ENCODE assay signal across 21 cellular contexts in genomic region chr21:34152500-34152899, GRCh38.
"Had no signal": no experiment of that assay in that cellular context is flagged by ENCODE, and none has a peak within 500 bp of the region (broad histone marks: within the 10 kb centered on the region; RNA-seq: fewer than 3 reads in every experiment).

No MANE protein-coding gene starts in this region.

- H3K9me3 ChIP-seq: gastroesophageal sphincter, heart left ventricle, left lung, prostate gland, right atrium auricular region, suprapubic skin had no signal

- DNase-seq: activated CD4-positive, alpha-beta T cell treated with anti-CD3 and anti-CD28 coated beads for 4 hours; activated CD8-positive, alpha-beta memory T cell treated with anti-CD3 and anti-CD28 coated beads for 24 hours; activated effector memory CD4-positive, alpha-beta T cell treated with anti-CD3 and anti-CD28 coated beads, Interleukin-2, amount 50 U/mL, for 16 hours; effector CD4-positive, alpha-beta T cell; heart left ventricle; kidney; left lung; stimulated activated CD4-positive, alpha-beta T cell treated with anti-CD3 and anti-CD28 coated beads, Interleukin-12 subunit alpha, Interleukin-12 subunit beta, amount 100 ng/mL, for 4 hours; stimulated activated CD4-positive, alpha-beta T cell treated with anti-CD3 and anti-CD28 coated beads, Interleukin-1b, Interleukin-23, amount 100 ng/mL, for 48 hours; stimulated activated CD8-positive, alpha-beta memory T cell treated with anti-CD3 and anti-CD28 coated beads, Interleukin-4, amount 100 ng/mL, for 48 hours; stimulated activated naive CD4-positive, alpha-beta T cell treated with Interleukin-2 at 50 U/mL for 16 hours had no signal

- H3K36me3 ChIP-seq: gastroesophageal sphincter, left lung, neural progenitor cell, prostate gland, right atrium auricular region, suprapubic skin had no signal

- H3K4me1 ChIP-seq: left lung, prostate gland had no signal

- ATAC-seq: esophagus mucosa, gastroesophageal sphincter, heart left ventricle, left lung, Right ventricle myocardium inferior, WTC11 had no signal

- H3K27ac ChIP-seq: gastroesophageal sphincter, heart left ventricle, left lung, neural progenitor cell, prostate gland, right atrium auricular region, suprapubic skin had no signal

- H3K27me3 Mint-ChIP-seq: type B pancreatic cell had no signal

- H3K27ac Mint-ChIP-seq: mesothelial cell of epicardium, neural progenitor cell, type B pancreatic cell, WTC11 had no signal

- H3K27me3 ChIP-seq: gastroesophageal sphincter, heart left ventricle, left lung, neural progenitor cell, right atrium auricular region, suprapubic skin had no signal

- H3K4me3 Mint-ChIP-seq: mesothelial cell of epicardium, neural progenitor cell, type B pancreatic cell, WTC11 had no signal

- H3K4me3 ChIP-seq: gastroesophageal sphincter, heart left ventricle, left lung, neural progenitor cell, prostate gland, right atrium auricular region, suprapubic skin had no signal
